1 cellular context compared by ENCODE assay signal in genomic region chr2:96684883-96685282, GRCh38.
TF ChIP-seq lines count a peak whose summit lies in the region.

No MANE protein-coding gene starts in this region.

TF ChIP-seq in HepG2, 621 proteins besides CTCF, POLR2A, EP300 and RAD21:
- TF ChIP-seq ZNF781 (CRISPR knock-in tag; IDR thresholded peaks at IDR 0.05; ENCODE audit: borderline replicate concordance, not compliant biosample characterization) (no peak), HMG20A (CRISPR knock-in tag; IDR thresholded peaks at IDR 0.05; ENCODE audit: borderline replicate concordance) (no peak), ZFP62 (CRISPR knock-in tag; IDR thresholded peaks at IDR 0.05) (no peak), ZMYM3 (CRISPR knock-in tag; IDR thresholded peaks at IDR 0.05) (no peak)
